In genomic region chr6:90103056-90103793, GRCh38 we compare ENCODE assay signal across 8 cellular contexts.
DNase-seq lines count a peak whose midpoint lies in the region; ATAC-seq and FAIRE-seq lines count a peak whose summit lies in the region.

No MANE protein-coding gene starts in this region.

- FAIRE-seq in GM19239 (lab: Jason Lieb, UNC) = peak; percentile 96

- DNase-seq in CD1c-positive myeloid dendritic cell (ENCODE audit: extremely low spot score) (peak; percentile 90), GM19239 (ENCODE audit: insufficient read length, low spot score) (no peak), mesenteric fat pad (ENCODE audit: low spot score) (no peak), Kasumi-1 (lab: John Stamatoyannopoulos, UW) (no peak)
- peak; percentile 63 to 65 for DNase-seq in activated T-cell treated with anti-CD3 and anti-CD28 coated beads, Interleukin-2, amount 50 U/mL, for 48 hours
- DNase-seq in stimulated activated CD8-positive, alpha-beta memory T cell treated with anti-CD3 and anti-CD28 coated beads, Interleukin-4, amount 100 ng/mL, for 48 hours = peak; percentile 50
- DNase-seq in NK-92 treated with Interleukin-12 subunit alpha and Interleukin-12 subunit beta, amount 100 ng/mL, for 24 hours (lab: John Stamatoyannopoulos, UW) = no peak

- ATAC-seq in HG03139 (IDR thresholded peaks at IDR 0.05; ENCODE audit: unreplicated experiment) = peak; percentile 60

Comparison
In these comparisons a context has a peak if more than half of its experiments do, and no peak if none do; other contexts are left out.
1. DNase-seq: peak in CD1c-positive myeloid dendritic cell (single experiment), activated T-cell treated with anti-CD3 and anti-CD28 coated beads, Interleukin-2, amount 50 U/mL, for 48 hours (2 of 2) and stimulated activated CD8-positive, alpha-beta memory T cell treated with anti-CD3 and anti-CD28 coated beads, Interleukin-4, amount 100 ng/mL, for 48 hours (single experiment); none in GM19239 (single experiment), mesenteric fat pad (single experiment), NK-92 treated with Interleukin-12 subunit alpha and Interleukin-12 subunit beta, amount 100 ng/mL, for 24 hours (single experiment) and Kasumi-1 (0 of 2).